ENCODE assay signal across 1 cellular context in genomic region chr10:96334888-96335526, GRCh38.
TF ChIP-seq lines count a peak whose summit lies in the region.

No MANE protein-coding gene starts in this region.

TF ChIP-seq in WTC11, 78 proteins besides CTCF, POLR2A, EP300 and RAD21 (continued from another document):
- TF ChIP-seq MAX (CRISPR knock-in tag; IDR thresholded peaks at IDR 0.05) (no peak), PRRX2 (CRISPR knock-in tag; IDR thresholded peaks at IDR 0.05) (no peak), ZSCAN18 (CRISPR knock-in tag; IDR thresholded peaks at IDR 0.05) (no peak)
